8 cellular contexts compared by ENCODE assay signal in the genomic region with DNA sequence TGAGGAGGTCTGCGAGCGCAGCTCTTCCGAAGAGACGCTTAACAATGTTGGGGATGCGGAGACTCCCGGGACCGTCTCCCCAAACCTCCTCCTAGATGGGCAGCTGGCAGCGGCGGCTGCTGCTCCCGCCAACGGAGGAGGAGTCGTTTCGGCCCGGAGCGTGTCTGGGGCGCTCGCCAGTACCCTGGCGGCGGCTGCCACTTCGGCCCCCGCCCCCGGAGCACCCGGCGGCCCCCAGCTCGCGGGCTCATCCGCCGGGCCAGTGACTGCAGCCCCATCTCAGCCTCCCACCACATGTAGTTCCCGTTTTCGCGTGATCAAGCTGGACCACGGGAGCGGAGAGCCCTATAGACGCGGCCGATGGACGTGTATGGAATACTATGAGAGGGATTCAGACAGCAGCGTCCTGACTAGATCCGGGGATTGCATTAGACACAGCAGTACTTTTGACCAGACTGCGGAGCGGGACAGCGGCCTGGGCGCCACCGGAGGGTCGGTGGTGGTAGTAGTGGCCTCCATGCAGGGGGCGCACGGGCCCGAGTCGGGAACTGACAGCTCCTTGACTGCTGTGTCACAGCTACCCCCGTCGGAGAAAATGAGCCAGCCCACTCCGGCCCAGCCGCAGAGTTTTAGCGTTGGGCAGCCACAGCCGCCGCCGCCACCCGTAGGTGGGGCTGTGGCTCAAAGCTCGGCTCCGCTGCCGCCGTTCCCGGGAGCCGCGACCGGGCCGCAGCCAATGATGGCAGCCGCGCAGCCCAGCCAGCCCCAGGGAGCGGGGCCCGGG. TPM values are rescaled to one million over a fixed set of nuclear protein-coding genes. Genes with fewer than 3 reads are reported as not detected.
DNase-seq lines count a peak whose midpoint lies in the region; ATAC-seq, FAIRE-seq and TF ChIP-seq lines count a peak whose summit lies in the region.

No MANE protein-coding gene starts in this region.

- TF ChIP-seq CTCF in thoracic aorta (IDR thresholded peaks at IDR 0.05) = peak; percentile 56

- H3K79me1 ChIP-seq in neuronal stem cell (ENCODE audit: low read depth, low read length) = peaks cover 11% of the 10 kb centered on the region

- H3K4me3 ChIP-seq in CD4-positive, alpha-beta memory T cell (ENCODE audit: low read length in 2 of 2) = peak overlapping the region; percentile 79 to 93
- peak overlapping the region; percentile 93 to 96 for H3K4me3 ChIP-seq in neuronal stem cell (ENCODE audit: low read length in 2 of 2)
- peak overlapping the region; percentile 85 for H3K4me3 ChIP-seq in thoracic aorta

- peak overlapping the region; percentile 97 for H3K4me2 ChIP-seq in neuronal stem cell (ENCODE audit: insufficient read depth, low read length, poor library complexity, severe bottlenecking)

- peaks cover 0 to 4% (median 0%) of the 10 kb centered on the region in 8 donors for H3K9me3 Mint-ChIP-seq in CD4-positive, alpha-beta memory T cell

- H2AK5ac ChIP-seq in neuronal stem cell (ENCODE audit: low read depth, low read length) = no peak overlapping the region

- H3K27ac Mint-ChIP-seq in CD4-positive, alpha-beta memory T cell = peak overlapping the region; percentile 89 to 99 (median 97)

- H3K36me3 Mint-ChIP-seq in CD4-positive, alpha-beta memory T cell = peaks cover 0 to 21% of the 10 kb centered on the region in 2 donors

- ATAC-seq in GM19351 (IDR thresholded peaks at IDR 0.05; ENCODE audit: unreplicated experiment) (peak; percentile 33), HG03571 (IDR thresholded peaks at IDR 0.05; ENCODE audit: unreplicated experiment) (peak; percentile 22), thoracic aorta (ENCODE audit: insufficient number of reproducible peaks, low FRiP score, low read depth) (peak; percentile 29)

- intact Hi-C loops in CD4-positive, alpha-beta memory T cell (cut with micrococcal nuclease) = loop anchor here (1.0 to 10.0 kb wide), 7 partner anchors 17 to 795 kb away; a partner anchor contains a TSS

- H2BK15ac ChIP-seq in neuronal stem cell (ENCODE audit: low read length) = no peak overlapping the region

- peak overlapping the region; percentile 94 for H2BK120ac ChIP-seq in neuronal stem cell (ENCODE audit: low read depth, low read length)

- no peak overlapping the region for H3K4ac ChIP-seq in neuronal stem cell (ENCODE audit: low read length)

- H3K36me3 ChIP-seq in CD4-positive, alpha-beta memory T cell (ENCODE audit: insufficient read depth, low read length) = no peaks in the 10 kb centered on the region
- peaks cover 0 to 26% of the 10 kb centered on the region in 2 donors for H3K36me3 ChIP-seq in neuronal stem cell (replicated peaks in 1 of 2; ENCODE audit: control insufficient read depth in 2 of 2, insufficient read depth in 2 of 2, low read length in 2 of 2)
- H3K36me3 ChIP-seq in thoracic aorta = no peaks in the 10 kb centered on the region

- no peak overlapping the region for H4K91ac ChIP-seq in neuronal stem cell (ENCODE audit: low read depth, low read length, poor library complexity)

- H3K9ac ChIP-seq in neuronal stem cell (ENCODE audit: low read depth, low read length, poor library complexity) = peak overlapping the region; percentile 92

- CTCF ChIA-PET in CD4-positive, alpha-beta memory T cell (lab: Charles Lee; ENCODE audit: partially characterized antibody) = interaction anchor here (0.7 to 2.6 kb wide), 19 partner anchors 11 to 445 kb away, joined by 3 to 27 read pairs (median 3); a partner anchor contains a TSS

- H3K27me3 ChIP-seq in CD4-positive, alpha-beta memory T cell (ENCODE audit: insufficient read depth, low read length) = no peaks in the 10 kb centered on the region
- H3K27me3 ChIP-seq in neuronal stem cell (ENCODE audit: control insufficient read depth in 3 of 3, insufficient read depth in 3 of 3, low read depth in 1 of 3, low read length in 3 of 3) (no peaks in the 10 kb centered on the region), thoracic aorta (replicated peaks; ENCODE audit: insufficient read depth) (no peaks in the 10 kb centered on the region)

- POLR2A ChIA-PET in CD4-positive, alpha-beta memory T cell (lab: Charles Lee; ENCODE audit: partially characterized antibody) = interaction anchor here (0.8 to 6.8 kb wide), 25 partner anchors 9 to 1280 kb away, joined by 3 to 107 read pairs (median 6); a partner anchor contains a TSS

- peak overlapping the region; percentile 95 for H3K23ac ChIP-seq in neuronal stem cell (ENCODE audit: low read depth, low read length, poor library complexity)

- FAIRE-seq in RCC 7860 (lab: Jason Lieb, UNC) = no peak

- H3K4me1 Mint-ChIP-seq in CD4-positive, alpha-beta memory T cell = peaks cover 31 to 48% (median 39%) of the 10 kb centered on the region in 4 donors

- no peak overlapping the region for H4K8ac ChIP-seq in neuronal stem cell (ENCODE audit: low read depth, low read length)

- WGBS in neuronal stem cell (ENCODE audit: extremely low coverage in 2 of 2, insufficient read length in 2 of 2, insufficient replicate concordance in 1 of 2), 2 donors = no CpG with 5 or more reads among the region's 71 CpGs

- H3K4me1 ChIP-seq in CD4-positive, alpha-beta memory T cell (ENCODE audit: insufficient read depth, low read length) = peaks cover 46% of the 10 kb centered on the region
- peaks cover 0 to 25% of the 10 kb centered on the region in 2 donors for H3K4me1 ChIP-seq in neuronal stem cell (ENCODE audit: control insufficient read depth in 2 of 2, insufficient read depth in 1 of 2, low read depth in 1 of 2, low read length in 2 of 2)
- H3K4me1 ChIP-seq in thoracic aorta (ENCODE audit: control insufficient read depth in 1 of 2, low read depth in 2 of 2) = peaks cover 6 to 18% of the 10 kb centered on the region in 2 donors

- peak; percentile 52 to 80 (median 57) for DNase-seq in CD4-positive, alpha-beta memory T cell
- DNase-seq in RCC 7860 (ENCODE audit: low spot score) = peak; percentile 42
- peak; percentile 55 for DNase-seq in activated gamma-delta T cell treated with Interleukin-2 at 50 U/mL for 16 hours
- DNase-seq in foreskin melanocyte = peak; percentile 50
- peak; percentile 76 for DNase-seq in neuronal stem cell (ENCODE audit: low spot score)
- peak; percentile 42 for DNase-seq in thoracic aorta (ENCODE audit: low spot score)

- H2BK5ac ChIP-seq in neuronal stem cell (ENCODE audit: low read length) = peak overlapping the region; percentile 98

- peak overlapping the region; percentile 97 for H3K14ac ChIP-seq in neuronal stem cell (ENCODE audit: low read length)

- no peak overlapping the region for H2BK12ac ChIP-seq in neuronal stem cell (ENCODE audit: low read length)

- peak overlapping the region; percentile 85 for H3K18ac ChIP-seq in neuronal stem cell (ENCODE audit: low read length)

- no peak overlapping the region for H2AFZ ChIP-seq in neuronal stem cell (ENCODE audit: low read length)

- no peaks in the 10 kb centered on the region for H3K9me3 ChIP-seq in CD4-positive, alpha-beta memory T cell (ENCODE audit: control insufficient read depth in 1 of 2, low read length in 2 of 2)
- H3K9me3 ChIP-seq in neuronal stem cell (replicated peaks in 1 of 2; ENCODE audit: control insufficient read depth in 2 of 2, insufficient read depth in 1 of 2, low read depth in 1 of 2, low read length in 2 of 2) = no peaks in the 10 kb centered on the region
- no peaks in the 10 kb centered on the region for H3K9me3 ChIP-seq in thoracic aorta

- H3K27me3 Mint-ChIP-seq in CD4-positive, alpha-beta memory T cell = no peaks in the 10 kb centered on the region

- H3K27ac ChIP-seq in CD4-positive, alpha-beta memory T cell (ENCODE audit: low read depth, low read length) = peak overlapping the region; percentile 95
- H3K27ac ChIP-seq in neuronal stem cell (replicated peaks; ENCODE audit: low read length) = peak overlapping the region; percentile 100
- H3K27ac ChIP-seq in thoracic aorta = peak overlapping the region; percentile 97 to 98

- peak overlapping the region; percentile 85 to 98 (median 90) for H3K4me3 Mint-ChIP-seq in CD4-positive, alpha-beta memory T cell

RNA-seq across cellular contexts. Expression of a gene that starts 1.6 kb away (rescaled TPM):
- total RNA-seq in CD4-positive, alpha-beta memory T cell = 10 to 100 TPM; 25.3 to 25.7 TPM
- 10 to 100 TPM in 1 of 2 donors, 1 to 10 TPM in 1; 5.5 to 14.1 TPM for polyA plus RNA-seq in CD4-positive, alpha-beta memory T cell
- 22.0 TPM for polyA plus RNA-seq in neuronal stem cell (2013, experiment 1 of 2)
- polyA plus RNA-seq in neuronal stem cell (2013, experiment 2 of 2) = 22.2 TPM
- 10 to 100 TPM; 22.2 to 35.8 TPM for total RNA-seq in thoracic aorta

Comparison
In these comparisons a context has a peak if more than half of its experiments do, and no peak if none do; other contexts are left out.
1. Peak in every context shown above with its lines: DNase-seq, ATAC-seq, H3K4me3 ChIP-seq and H3K27ac ChIP-seq.